Comparison of ENCODE assay signal across 23 cellular contexts in the genomic region with DNA sequence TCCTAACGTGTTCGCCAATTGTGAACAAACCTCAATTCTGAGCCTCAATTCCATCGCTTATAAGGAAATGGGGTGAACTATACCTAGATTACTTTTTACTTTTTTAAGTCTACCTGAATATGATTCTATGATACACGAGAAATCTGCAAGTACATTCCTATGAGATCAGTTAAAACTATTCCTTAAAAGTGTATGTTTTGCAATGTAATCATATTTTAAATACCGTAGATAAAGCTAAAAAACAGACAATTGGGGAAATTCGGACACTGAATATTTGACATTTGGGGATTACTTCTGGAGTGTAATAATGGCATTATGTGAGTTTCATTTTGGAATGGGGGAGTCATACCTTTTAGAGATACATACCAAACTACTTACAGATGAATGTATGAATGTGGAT.
DNase-seq lines count a peak whose midpoint lies in the region; ATAC-seq, FAIRE-seq and TF ChIP-seq lines count a peak whose summit lies in the region.
"Had no signal": no experiment of that assay in that cellular context is flagged by ENCODE, and none has a peak within 500 bp of the region (broad histone marks: within the 10 kb centered on the region; RNA-seq: fewer than 3 reads in every experiment).

No MANE protein-coding gene starts in this region.

- TF ChIP-seq CTCF in HepG2 (CRISPR knock-in tag; IDR thresholded peaks at IDR 0.05) (no peak), right lobe of liver (IDR thresholded peaks at IDR 0.05) (no peak), IMR-90 (conservative IDR thresholded peaks at IDR 0.05; ENCODE audit: low read depth, low read length) (no peak)
- TF ChIP-seq CTCF in CD4-positive, alpha-beta T cell (IDR thresholded peaks at IDR 0.05), result no peak

- dilution Hi-C loops in IMR-90 (cut with HindIII; ENCODE audit: low sequenced_read_pairs, unreplicated experiment), result no loop called here

- H3K9me1 ChIP-seq in IMR-90 (ENCODE audit: insufficient read depth, low read length), result no peaks in the 10 kb centered on the region

- no peak overlapping the region for H3K4me2 ChIP-seq in HepG2 (ENCODE audit: low read depth, low read length)
- no peak overlapping the region for H3K4me2 ChIP-seq in IMR-90 (ENCODE audit: low read depth, low read length)
- H3K4me2 ChIP-seq: BLaER1 had no signal

- H3K4ac ChIP-seq in IMR-90 (ENCODE audit: low read depth, low read length), result no peak overlapping the region

- no peak overlapping the region for H3K56ac ChIP-seq in IMR-90 (ENCODE audit: extremely low read depth, insufficient read depth, low read length)

- no peak overlapping the region for H4K5ac ChIP-seq in IMR-90 (ENCODE audit: low read depth, low read length)

- H2BK15ac ChIP-seq in IMR-90 (ENCODE audit: low read depth, low read length), result no peak overlapping the region

- POLR2A ChIA-PET in HepG2 (lab: Yijun Ruan, JAX) (no interaction called here), IMR-90 (lab: Charles Lee; ENCODE audit: unreplicated experiment) (no interaction called here)
- POLR2A ChIA-PET in CD4-positive, alpha-beta T cell (lab: Charles Lee), result no interaction called here

- H3K36me3 ChIP-seq in HepG2 (replicated peaks in 1 of 2; ENCODE audit: control insufficient read depth in 1 of 2, insufficient read depth in 2 of 2, low read length in 2 of 2), result no peaks in the 10 kb centered on the region
- H3K36me3 ChIP-seq in right lobe of liver, result no peaks in the 10 kb centered on the region
- H3K36me3 ChIP-seq in IMR-90 (ENCODE audit: control insufficient read depth, insufficient read depth, low read length), result no peaks in the 10 kb centered on the region
- H3K36me3 ChIP-seq: BE2C had no signal

- H2BK5ac ChIP-seq in IMR-90 (ENCODE audit: low read depth, low read length, poor library complexity, severe bottlenecking), result no peak overlapping the region

- peaks cover 36% of the 10 kb centered on the region for H3K4me1 Mint-ChIP-seq in memory B cell
- peaks cover 25 to 74% of the 10 kb centered on the region in 2 donors for H3K4me1 Mint-ChIP-seq in stimulated activated naive B cell treated with anti-CD40 and anti-IgM and Interleukin-4, amounts not matched to agents 10 μg/mL and 1 μg/mL and 100 μg/mL, for 72 hours
- no peaks in the 10 kb centered on the region for H3K4me1 Mint-ChIP-seq in CD4-positive, alpha-beta T cell (ENCODE audit: low read depth)
- H3K4me1 Mint-ChIP-seq: CD14-positive monocyte had no signal

- no peaks in the 10 kb centered on the region for H3K79me1 ChIP-seq in IMR-90 (ENCODE audit: low read depth in 1 of 2, low read length in 2 of 2)

- no peak for DNase-seq in HepG2 (ENCODE audit: low spot score)
- DNase-seq in right lobe of liver, result no peak
- no peak for DNase-seq in IMR-90
- DNase-seq in memory B cell (ENCODE audit: low spot score in 2 of 2), result no peak
- DNase-seq in stimulated activated naive B cell treated with anti-CD40 and anti-IgM and Interleukin-4, amounts not matched to agents 10 μg/mL and 1 μg/mL and 100 μg/mL, for 72 hours, result no peak
- no peak for DNase-seq in stimulated activated CD4-positive, alpha-beta T cell treated with anti-CD3 and anti-CD28 coated beads, Interleukin-2, amount 100 ng/mL, for 48 hours
- DNase-seq in CD4-positive, alpha-beta T cell, result no peak
- DNase-seq: AML-193; BE2C; C1 segment of cervical spinal cord; Caco-2; Calu3; CD4-positive, CD25-positive, alpha-beta regulatory T cell; CD8-positive, alpha-beta T cell; DMS79 treated with DMSO at 0.1 percent for 48 hours; GF-D8 had no signal

- TF ChIP-seq POLR2A in HepG2 (IDR thresholded peaks at IDR 0.05; ENCODE audit: insufficient read depth in 1 of 2, low read depth in 2 of 2, low read length in 2 of 2), result no peak
- TF ChIP-seq POLR2A in right lobe of liver (IDR thresholded peaks at IDR 0.05), result no peak
- TF ChIP-seq POLR2A in IMR-90 (IDR thresholded peaks at IDR 0.05; ENCODE audit: low read depth, low read length), result no peak

- peaks cover 26% of the 10 kb centered on the region for H3K36me3 Mint-ChIP-seq in memory B cell
- peaks cover 25 to 53% of the 10 kb centered on the region in 2 donors for H3K36me3 Mint-ChIP-seq in stimulated activated naive B cell treated with anti-CD40 and anti-IgM and Interleukin-4, amounts not matched to agents 10 μg/mL and 1 μg/mL and 100 μg/mL, for 72 hours
- H3K36me3 Mint-ChIP-seq in CD4-positive, alpha-beta T cell (ENCODE audit: low read depth), result peaks cover 8% of the 10 kb centered on the region
- H3K36me3 Mint-ChIP-seq: CD14-positive monocyte had no signal

- H3K4me3 ChIP-seq in HepG2 (replicated peaks in 1 of 3; ENCODE audit: insufficient read depth in 1 of 3, low read depth in 2 of 3, low read length in 3 of 3) (no peak overlapping the region), right lobe of liver (no peak overlapping the region), IMR-90 (ENCODE audit: insufficient read depth, low read depth, low read length) (no peak overlapping the region)
- H3K4me3 ChIP-seq: BLaER1 had no signal

- no peaks in the 10 kb centered on the region for H3K4me1 ChIP-seq in HepG2 (ENCODE audit: insufficient read depth, low read length)
- no peaks in the 10 kb centered on the region for H3K4me1 ChIP-seq in right lobe of liver
- H3K4me1 ChIP-seq in IMR-90 (ENCODE audit: control insufficient read depth, insufficient read depth, low read length), result peaks cover 2% of the 10 kb centered on the region; the same call in 1 of the 2 replicates
- H3K4me1 ChIP-seq: BLaER1, Caco-2 had no signal

- intact Hi-C loops in HepG2 (cut with micrococcal nuclease; ENCODE audit: unreplicated experiment), result no loop called here
- intact Hi-C loops in right lobe of liver (cut with DNase I), result no loop called here
- intact Hi-C loops in IMR-90 (cut with micrococcal nuclease), result no loop called here
- intact Hi-C loops in CD4-positive, alpha-beta T cell (cut with DNase I, micrococcal nuclease), result no loop called here

- H3K27ac Mint-ChIP-seq in memory B cell, result peak overlapping the region; percentile 46
- H3K27ac Mint-ChIP-seq in stimulated activated naive B cell treated with anti-CD40 and anti-IgM and Interleukin-4, amounts not matched to agents 10 μg/mL and 1 μg/mL and 100 μg/mL, for 72 hours, result peak overlapping the region; percentile 74
- H3K27ac Mint-ChIP-seq in CD4-positive, alpha-beta T cell, result no peak overlapping the region
- H3K27ac Mint-ChIP-seq: CD14-positive monocyte; CD4-positive, CD25-positive, alpha-beta regulatory T cell; CD8-positive, alpha-beta T cell had no signal

- FAIRE-seq in HepG2 (lab: Jason Lieb, UNC), result no peak
- FAIRE-seq: D721Med, G401.6, GM12891 had no signal

- in situ Hi-C loops in HepG2 (cut with HindIII; ENCODE audit: extremely low pct_ligation_motif_present, low pct_unique_long_range_greater_than_20kb) (no loop called here), IMR-90 (cut with MboI; ENCODE audit: low sequenced_read_pairs) (no loop called here)

- CTCF ChIA-PET in HepG2 (lab: Yijun Ruan, JAX; ENCODE audit: low intra/inter-chr PET ratio, low total read pairs) (no interaction called here), IMR-90 (lab: Yijun Ruan, JAX) (no interaction called here)
- CTCF ChIA-PET in CD4-positive, alpha-beta T cell (lab: Charles Lee), result no interaction called here

- H2BK120ac ChIP-seq in IMR-90 (ENCODE audit: low read depth, low read length), result no peak overlapping the region

- no peaks in the 10 kb centered on the region for H3K79me2 ChIP-seq in HepG2 (ENCODE audit: insufficient read depth, low read length)

- no peak overlapping the region for H3K4me3 Mint-ChIP-seq in memory B cell
- no peak overlapping the region for H3K4me3 Mint-ChIP-seq in stimulated activated naive B cell treated with anti-CD40 and anti-IgM and Interleukin-4, amounts not matched to agents 10 μg/mL and 1 μg/mL and 100 μg/mL, for 72 hours
- no peak overlapping the region for H3K4me3 Mint-ChIP-seq in CD4-positive, alpha-beta T cell
- H3K4me3 Mint-ChIP-seq: CD14-positive monocyte; CD4-positive, CD25-positive, alpha-beta regulatory T cell; CD8-positive, alpha-beta T cell had no signal

- H3K9me3 ChIP-seq in HepG2 (ENCODE audit: low read length) (no peaks in the 10 kb centered on the region), right lobe of liver (no peaks in the 10 kb centered on the region), IMR-90 (ENCODE audit: control insufficient read depth, insufficient read depth, low read length) (no peaks in the 10 kb centered on the region)
- no peaks in the 10 kb centered on the region for H3K9me3 ChIP-seq in CD4-positive, alpha-beta T cell (ENCODE audit: control insufficient read depth, low read length)
- H3K9me3 ChIP-seq: BE2C, Caco-2 had no signal

- H3K14ac ChIP-seq in IMR-90 (replicated peaks; ENCODE audit: low read depth, low read length), result no peak overlapping the region

- no peaks in the 10 kb centered on the region for H3K27me3 ChIP-seq in HepG2 (ENCODE audit: control insufficient read depth in 1 of 2, insufficient read depth in 2 of 2, low read length in 2 of 2)
- no peaks in the 10 kb centered on the region for H3K27me3 ChIP-seq in right lobe of liver
- H3K27me3 ChIP-seq in IMR-90 (ENCODE audit: control insufficient read depth, insufficient read depth, low read length), result no peaks in the 10 kb centered on the region; the same call in 1 of the 2 replicates
- H3K27me3 ChIP-seq in CD4-positive, alpha-beta T cell (ENCODE audit: control insufficient read depth, insufficient read depth, low read length), result no peaks in the 10 kb centered on the region
- H3K27me3 ChIP-seq: BE2C, BLaER1 had no signal

- WGBS in HepG2 (ENCODE audit: low lambda C conversion rate), result 96% methylated on average over 6 of the region's 6 CpGs
- WGBS in right lobe of liver (ENCODE audit: insufficient coverage, low coverage, low lambda C conversion rate, missing lambda C conversion rate), result 94% methylated on average over 6 of the region's 6 CpGs
- WGBS in IMR-90 (ENCODE audit: extremely low coverage in 2 of 2, insufficient read length in 1 of 2), 2 experiments, result no CpG with 5 or more reads among the region's 6 CpGs

- H3K9ac ChIP-seq in HepG2 (ENCODE audit: insufficient read depth, low read depth, low read length) (no peak overlapping the region), IMR-90 (ENCODE audit: low read depth, low read length) (no peak overlapping the region)
- H3K9ac ChIP-seq: BLaER1 had no signal

- no peaks in the 10 kb centered on the region for H3K27me3 Mint-ChIP-seq in memory B cell
- H3K27me3 Mint-ChIP-seq in stimulated activated naive B cell treated with anti-CD40 and anti-IgM and Interleukin-4, amounts not matched to agents 10 μg/mL and 1 μg/mL and 100 μg/mL, for 72 hours, result no peaks in the 10 kb centered on the region
- H3K27me3 Mint-ChIP-seq in CD4-positive, alpha-beta T cell, result no peaks in the 10 kb centered on the region
- H3K27me3 Mint-ChIP-seq: CD4-positive, CD25-positive, alpha-beta regulatory T cell had no signal

- H4K8ac ChIP-seq in IMR-90 (ENCODE audit: low read depth in 2 of 2, low read length in 2 of 2), result no peak overlapping the region

- H3K18ac ChIP-seq in IMR-90 (ENCODE audit: low read depth, low read length), result no peak overlapping the region

- H3K23ac ChIP-seq in IMR-90 (ENCODE audit: low read depth, low read length), result no peak overlapping the region

- H2AK5ac ChIP-seq in IMR-90 (ENCODE audit: low read depth, low read length), result no peak overlapping the region

- H2AFZ ChIP-seq in HepG2 (ENCODE audit: low read length) (no peak overlapping the region), IMR-90 (replicated peaks; ENCODE audit: low read length, poor library complexity) (no peak overlapping the region)

- peaks cover 2% of the 10 kb centered on the region for H3K9me3 Mint-ChIP-seq in memory B cell
- peaks cover 3 to 6% of the 10 kb centered on the region in 2 donors for H3K9me3 Mint-ChIP-seq in stimulated activated naive B cell treated with anti-CD40 and anti-IgM and Interleukin-4, amounts not matched to agents 10 μg/mL and 1 μg/mL and 100 μg/mL, for 72 hours
- no peaks in the 10 kb centered on the region for H3K9me3 Mint-ChIP-seq in CD4-positive, alpha-beta T cell
- H3K9me3 Mint-ChIP-seq: CD14-positive monocyte; CD8-positive, alpha-beta T cell had no signal

- no peak for TF ChIP-seq RAD21 in HepG2 (CRISPR knock-in tag; IDR thresholded peaks at IDR 0.05)
- TF ChIP-seq RAD21 in IMR-90 (IDR thresholded peaks at IDR 0.05; ENCODE audit: low read length), result no peak

- TF ChIP-seq EP300 in HepG2 (IDR thresholded peaks at IDR 0.05; ENCODE audit: low read depth in 2 of 2, low read length in 2 of 2) (no peak), HepG2 (CRISPR knock-in tag; IDR thresholded peaks at IDR 0.05; ENCODE audit: borderline replicate concordance) (no peak)

- H2AK9ac ChIP-seq in IMR-90 (replicated peaks; ENCODE audit: low read depth, low read length, poor library complexity), result no peak overlapping the region

- H4K20me1 ChIP-seq in HepG2 (ENCODE audit: insufficient read depth, low read length) (no peaks in the 10 kb centered on the region), IMR-90 (ENCODE audit: insufficient read depth, low read length) (no peaks in the 10 kb centered on the region; the same call in 1 of the 2 replicates)

- ATAC-seq in HepG2 (no peak), right lobe of liver (no peak), IMR-90 (ENCODE audit: low read depth) (no peak), memory B cell (ENCODE audit: low read depth) (no peak), HG03442 (IDR thresholded peaks at IDR 0.05; ENCODE audit: unreplicated experiment) (no peak)
- ATAC-seq in stimulated activated naive B cell treated with anti-CD40 and anti-IgM and Interleukin-4, amounts not matched to agents 10 μg/mL and 1 μg/mL and 100 μg/mL, for 72 hours (replicated peaks), result no peak
- ATAC-seq in CD4-positive, alpha-beta T cell (ENCODE audit: poor library complexity), result no peak
- ATAC-seq: CD8-positive, alpha-beta T cell had no signal

- no peak overlapping the region for H4K91ac ChIP-seq in IMR-90 (ENCODE audit: insufficient read depth, low read depth, low read length)

- no peak overlapping the region for H2BK20ac ChIP-seq in IMR-90 (ENCODE audit: low read depth, low read length)

- H3K27ac ChIP-seq in HepG2 (ENCODE audit: extremely low read length, insufficient read depth, low read length), result no peak overlapping the region
- no peak overlapping the region for H3K27ac ChIP-seq in right lobe of liver
- no peak overlapping the region for H3K27ac ChIP-seq in IMR-90 (ENCODE audit: insufficient read depth, low read length)
- H3K27ac ChIP-seq in CD4-positive, alpha-beta T cell (ENCODE audit: low read depth, low read length), result no peak overlapping the region
- H3K27ac ChIP-seq: 22Rv1, BLaER1 had no signal

- BruUV-seq in HepG2 (replicated peaks; lab: Mats Ljungman, UMichigan) (no TSS peak), IMR-90 (replicated peaks; lab: Mats Ljungman, UMichigan) (no TSS peak)
